In genomic region chr4:152154433-152154832, GRCh38 we compare ENCODE assay signal across 17 cellular contexts.
DNase-seq lines count a peak whose midpoint lies in the region; ATAC-seq and TF ChIP-seq lines count a peak whose summit lies in the region.
"Had no signal": no experiment of that assay in that cellular context is flagged by ENCODE, and none has a peak within 500 bp of the region (broad histone marks: within the 10 kb centered on the region; RNA-seq: fewer than 3 reads in every experiment).

No MANE protein-coding gene starts in this region.

- peak overlapping the region; percentile 31 for H3K27ac Mint-ChIP-seq in T-helper 1 cell treated with Interleukin-12 subunit alpha and Interleukin-12 subunit beta and Interleukin-4 antibody, amounts not matched to agents 30 μg/mL and 1 μg/mL, for 36 hours
- H3K27ac Mint-ChIP-seq in activated T-cell treated with anti-CD3 and anti-CD28 coated beads, Interleukin-2, amount 50 U/mL, for 72 hours = no peak overlapping the region
- H3K27ac Mint-ChIP-seq: CD4-positive, alpha-beta T cell; GM23338 had no signal

- no peaks in the 10 kb centered on the region for H3K4me1 ChIP-seq in esophagus muscularis mucosa
- H3K4me1 ChIP-seq: A549 had no signal

- no peak for TF ChIP-seq EP300 in esophagus muscularis mucosa (IDR thresholded peaks at IDR 0.05)

- no peaks in the 10 kb centered on the region for H3K9me3 ChIP-seq in esophagus muscularis mucosa
- H3K9me3 ChIP-seq: A549, Caco-2 had no signal

- no peak overlapping the region for H3K4me3 Mint-ChIP-seq in T-helper 1 cell treated with Interleukin-12 subunit alpha and Interleukin-12 subunit beta and Interleukin-4 antibody, amounts not matched to agents 30 μg/mL and 1 μg/mL, for 36 hours
- H3K4me3 Mint-ChIP-seq in activated T-cell treated with anti-CD3 and anti-CD28 coated beads, Interleukin-2, amount 50 U/mL, for 72 hours = no peak overlapping the region
- H3K4me3 Mint-ChIP-seq: CD4-positive, alpha-beta T cell; GM23338 had no signal

- no peak for TF ChIP-seq CTCF in esophagus muscularis mucosa (IDR thresholded peaks at IDR 0.05)

- no peaks in the 10 kb centered on the region for H3K27me3 Mint-ChIP-seq in T-helper 1 cell treated with Interleukin-12 subunit alpha and Interleukin-12 subunit beta and Interleukin-4 antibody, amounts not matched to agents 30 μg/mL and 1 μg/mL, for 36 hours (ENCODE audit: low read depth)
- no peaks in the 10 kb centered on the region for H3K27me3 Mint-ChIP-seq in activated T-cell treated with anti-CD3 and anti-CD28 coated beads, Interleukin-2, amount 50 U/mL, for 72 hours (ENCODE audit: low read depth)
- H3K27me3 Mint-ChIP-seq: CD4-positive, alpha-beta T cell had no signal

- peak; percentile 29 to 58 for ATAC-seq in activated T-cell treated with anti-CD3 and anti-CD28 coated beads, Interleukin-2, amount 50 U/mL, for 72 hours (replicated peaks in 1 of 2)
- ATAC-seq: A549, GM23338 had no signal

- no peak overlapping the region for H3K27ac ChIP-seq in esophagus muscularis mucosa (replicated peaks in 1 of 4)
- H3K27ac ChIP-seq: 22Rv1, A549, C4-2B, HL-60 had no signal

- TF ChIP-seq POLR2A in esophagus muscularis mucosa (IDR thresholded peaks at IDR 0.05; ENCODE audit: low read depth) = no peak

- peaks cover 26% of the 10 kb centered on the region for H3K4me1 Mint-ChIP-seq in T-helper 1 cell treated with Interleukin-12 subunit alpha and Interleukin-12 subunit beta and Interleukin-4 antibody, amounts not matched to agents 30 μg/mL and 1 μg/mL, for 36 hours (ENCODE audit: low read depth)
- peaks cover 21% of the 10 kb centered on the region for H3K4me1 Mint-ChIP-seq in activated T-cell treated with anti-CD3 and anti-CD28 coated beads, Interleukin-2, amount 50 U/mL, for 72 hours (ENCODE audit: low read depth)

- peaks cover 10% of the 10 kb centered on the region for H3K9me3 Mint-ChIP-seq in T-helper 1 cell treated with Interleukin-12 subunit alpha and Interleukin-12 subunit beta and Interleukin-4 antibody, amounts not matched to agents 30 μg/mL and 1 μg/mL, for 36 hours
- H3K9me3 Mint-ChIP-seq in activated T-cell treated with anti-CD3 and anti-CD28 coated beads, Interleukin-2, amount 50 U/mL, for 72 hours = no peaks in the 10 kb centered on the region
- H3K9me3 Mint-ChIP-seq: CD4-positive, alpha-beta T cell had no signal

- DNase-seq in T-helper 1 cell (no peak), activated T-cell treated with anti-CD3 and anti-CD28 coated beads for 4 hours (no peak), esophagus muscularis mucosa (ENCODE audit: extremely low spot score) (peak; percentile 60), LoVo (ENCODE audit: low spot score) (no peak)
- DNase-seq in activated T-cell treated with anti-CD3 and anti-CD28 coated beads, Interleukin-2, amount 50 U/mL, for 72 hours = no peak
- no peak for DNase-seq in stimulated activated CD4-positive, alpha-beta T cell treated with anti-CD3 and anti-CD28 coated beads, Interleukin-12 subunit alpha, Interleukin-12 subunit beta, amount 100 ng/mL, for 4 hours
- DNase-seq: AML-193; Caco-2; CD4-positive, alpha-beta T cell; GDM1; HCEC 1CT had no signal

- H3K36me3 ChIP-seq in esophagus muscularis mucosa = no peaks in the 10 kb centered on the region

- no peaks in the 10 kb centered on the region for H3K27me3 ChIP-seq in esophagus muscularis mucosa

- no peak overlapping the region for H3K4me3 ChIP-seq in esophagus muscularis mucosa
- H3K4me3 ChIP-seq: A549, GM23338 had no signal

- intact Hi-C loops in esophagus muscularis mucosa (cut with DNase I) = no loop called here

- H3K36me3 Mint-ChIP-seq in T-helper 1 cell treated with Interleukin-12 subunit alpha and Interleukin-12 subunit beta and Interleukin-4 antibody, amounts not matched to agents 30 μg/mL and 1 μg/mL, for 36 hours (ENCODE audit: low read depth) = peaks cover 16% of the 10 kb centered on the region
- H3K36me3 Mint-ChIP-seq in activated T-cell treated with anti-CD3 and anti-CD28 coated beads, Interleukin-2, amount 50 U/mL, for 72 hours (ENCODE audit: insufficient read depth in 2 of 2) = no peaks in the 10 kb centered on the region

- WGBS in esophagus muscularis mucosa = 95% methylated on average over 2 of the region's 2 CpGs
